Comparison of ENCODE assay signal across 8 cellular contexts in the genomic region with DNA sequence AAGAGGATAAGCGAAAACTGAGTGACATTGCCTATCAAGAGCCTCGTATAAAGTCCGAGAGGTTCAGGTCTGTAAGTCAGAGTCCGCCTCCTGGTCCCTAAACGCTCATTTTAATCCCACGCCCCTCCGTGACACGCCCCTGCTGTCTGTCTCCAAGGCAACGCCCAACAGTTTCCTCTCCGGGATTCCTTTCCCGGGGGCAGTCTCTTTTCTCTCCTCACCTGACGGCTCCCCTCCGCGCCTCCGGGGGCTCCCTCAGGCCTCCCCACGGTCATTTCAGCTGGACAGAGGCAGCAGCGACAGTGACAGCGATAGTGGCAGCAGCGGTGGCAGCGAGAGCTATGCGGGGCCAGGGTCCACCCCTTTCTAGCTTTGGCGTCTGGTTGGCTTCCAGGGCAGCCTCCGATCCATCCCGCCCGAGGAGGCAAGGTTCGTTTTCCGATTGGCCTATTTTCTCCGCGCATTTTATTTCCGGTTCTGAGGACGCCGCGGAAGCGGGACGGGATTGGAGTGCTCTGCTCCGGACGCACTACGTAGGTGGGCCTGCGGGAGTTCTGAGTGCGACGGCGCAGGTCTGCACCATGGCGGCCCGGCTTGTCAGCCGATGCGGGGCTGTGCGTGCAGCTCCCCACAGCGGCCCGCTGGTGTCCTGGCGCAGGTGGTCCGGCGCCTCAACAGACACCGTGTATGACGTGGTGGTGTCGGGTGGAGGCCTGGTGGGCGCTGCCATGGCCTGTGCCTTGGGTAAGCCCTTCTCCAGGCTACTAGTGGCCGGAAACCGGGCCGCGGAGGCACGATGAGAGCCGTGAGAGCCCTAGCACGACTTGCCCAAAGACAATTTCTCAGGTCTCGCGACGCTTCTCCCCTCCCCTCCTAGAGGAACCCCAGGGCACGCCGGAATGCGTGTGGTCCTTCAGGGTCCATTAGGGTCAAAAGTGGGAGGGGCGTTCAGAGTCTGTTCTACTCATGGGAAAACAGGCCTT. TPM values are rescaled to one million over a fixed set of nuclear protein-coding genes. Genes with fewer than 3 reads are reported as not detected.
DNase-seq lines count a peak whose midpoint lies in the region; ATAC-seq, FAIRE-seq and TF ChIP-seq lines count a peak whose summit lies in the region.

A gene (plus strand): TSS at position 551 of the 983 bp plus-strand sequence. CDS start 31 bp downstream, at position 582.
A gene with protein sequence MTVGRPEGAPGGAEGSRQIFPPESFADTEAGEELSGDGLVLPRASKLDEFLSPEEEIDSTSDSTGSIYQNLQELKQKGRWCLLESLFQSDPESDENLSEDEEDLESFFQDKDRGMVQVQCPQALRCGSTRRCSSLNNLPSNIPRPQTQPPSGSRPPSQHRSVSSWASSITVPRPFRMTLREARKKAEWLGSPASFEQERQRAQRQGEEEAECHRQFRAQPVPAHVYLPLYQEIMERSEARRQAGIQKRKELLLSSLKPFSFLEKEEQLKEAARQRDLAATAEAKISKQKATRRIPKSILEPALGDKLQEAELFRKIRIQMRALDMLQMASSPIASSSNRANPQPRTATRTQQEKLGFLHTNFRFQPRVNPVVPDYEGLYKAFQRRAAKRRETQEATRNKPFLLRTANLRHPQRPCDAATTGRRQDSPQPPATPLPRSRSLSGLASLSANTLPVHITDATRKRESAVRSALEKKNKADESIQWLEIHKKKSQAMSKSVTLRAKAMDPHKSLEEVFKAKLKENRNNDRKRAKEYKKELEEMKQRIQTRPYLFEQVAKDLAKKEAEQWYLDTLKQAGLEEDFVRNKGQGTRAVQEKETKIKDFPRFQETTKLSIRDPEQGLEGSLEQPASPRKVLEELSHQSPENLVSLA (minus strand): TSS at position 343 of the 983 bp plus-strand sequence. CDS start 68 bp downstream, at position 275.

- peak within 1 kb of the TSS; percentile 80 for H3K27ac ChIP-seq in H1 (ENCODE audit: low read depth, low read length)
- peak within 1 kb of the TSS; percentile 65 for H3K27ac ChIP-seq in mesenchymal stem cell (ENCODE audit: low read length, poor library complexity, severe bottlenecking)

- peak within 1 kb of the TSS; percentile 66 to 87 (median 74) for H3K4me3 ChIP-seq in H1 (ENCODE audit: extremely low read depth in 1 of 4, insufficient read depth in 2 of 4, low read depth in 3 of 4, low read length in 4 of 4)
- H3K4me3 ChIP-seq in mesenchymal stem cell (ENCODE audit: insufficient read depth in 1 of 2, low read depth in 1 of 2, low read length in 2 of 2) = peak within 1 kb of the TSS; percentile 83 to 96

- H3K14ac ChIP-seq in H1 (ENCODE audit: insufficient read length) (no peak within 1 kb of the TSS), mesenchymal stem cell (ENCODE audit: low read length in 2 of 2) (peak within 1 kb of the TSS in 1 of 2 experiments; percentile 68)

- peak within 1 kb of the TSS; percentile 90; the same call in 1 of the 2 replicates for H2BK5ac ChIP-seq in H1 (ENCODE audit: low read depth, low read length)
- H2BK5ac ChIP-seq in mesenchymal stem cell (ENCODE audit: low read depth, low read length, poor library complexity, severe bottlenecking) = peak within 1 kb of the TSS; percentile 31

- H2BK12ac ChIP-seq in H1 (ENCODE audit: low read depth, low read length) = 0 out of 2 replicates have a peak within 1 kb of the TSS, but pooled peaks have one; percentile 60
- H2BK12ac ChIP-seq in mesenchymal stem cell (ENCODE audit: low read length in 2 of 2) = peak within 1 kb of the TSS in 1 of 2 experiments; percentile 93

- no peaks in the 10 kb centered on the region for H3K79me2 ChIP-seq in H1 (ENCODE audit: control insufficient read depth in 1 of 2, insufficient read depth in 2 of 2, low read length in 2 of 2)

- H2AK5ac ChIP-seq in H1 (ENCODE audit: low read depth, low read length) = no peak within 1 kb of the TSS
- peak within 1 kb of the TSS; percentile 17 for H2AK5ac ChIP-seq in mesenchymal stem cell (ENCODE audit: low read length, severe bottlenecking)

- H4K5ac ChIP-seq in H1 (ENCODE audit: insufficient read length, low read depth, low read length) = peak within 1 kb of the TSS; percentile 45

- H3K56ac ChIP-seq in H1 (replicated peaks; ENCODE audit: insufficient read length, low read depth, low read length) = peak within 1 kb of the TSS; percentile 82

- peak within 1 kb of the TSS; percentile 48 to 64 for H3K4me2 ChIP-seq in H1 (ENCODE audit: insufficient read depth in 1 of 2, low read depth in 2 of 2, low read length in 2 of 2)
- H3K4me2 ChIP-seq in mesenchymal stem cell (ENCODE audit: low read length, poor library complexity, severe bottlenecking) = peak within 1 kb of the TSS; percentile 57

- H3K4me1 ChIP-seq in H1 (replicated peaks in 1 of 4; ENCODE audit: control insufficient read depth in 3 of 4, insufficient read depth in 4 of 4, low read length in 3 of 4) (no peaks in the 10 kb centered on the region), mesenchymal stem cell (ENCODE audit: control insufficient read depth, insufficient read depth, low read depth, low read length) (peaks cover 3% of the 10 kb centered on the region)

- TF ChIP-seq RAD21 in H1 (IDR thresholded peaks at IDR 0.05 in 1 of 2, conservative IDR thresholded peaks at IDR 0.05 in 1 of 2; ENCODE audit: low read depth in 2 of 2, low read length in 2 of 2) = peak; percentile 11 to 24; a peak in 2 of 4 replicates

- TF ChIP-seq EP300 in H1 (IDR thresholded peaks at IDR 0.05; ENCODE audit: borderline replicate concordance in 1 of 2, low read depth in 2 of 2, low read length in 2 of 2) = no peak

- CTCF ChIA-PET in H1 (lab: Charles Lee; ENCODE audit: partially characterized antibody) = no interaction called here

- 1% methylated on average over 70 of the region's 70 CpGs; no CpG with 5 or more reads in 1 of the 2 experiments for WGBS in H1 (ENCODE audit: extremely low coverage in 1 of 2, insufficient coverage in 1 of 2, insufficient read length in 1 of 2, insufficient replicate concordance in 2 of 2, low coverage in 1 of 2, low lambda C conversion rate in 2 of 2, missing lambda C conversion rate in 1 of 2), 2 experiments
- under 1% methylated on average over 63 of the region's 70 CpGs for WGBS in mesenchymal stem cell

- peak; percentile 94 for ATAC-seq in GM19468 (IDR thresholded peaks at IDR 0.05; ENCODE audit: extremely low read depth, unreplicated experiment)

- no peaks in the 10 kb centered on the region for H3K79me1 ChIP-seq in H1 (ENCODE audit: low read depth, low read length)
- H3K79me1 ChIP-seq in mesenchymal stem cell (replicated peaks; ENCODE audit: low read length, poor library complexity, severe bottlenecking) = peaks cover 6% of the 10 kb centered on the region

- TF ChIP-seq POLR2A in H1 (IDR thresholded peaks at IDR 0.05; ENCODE audit: control extremely low read depth in 1 of 2, low read depth in 2 of 2, low read length in 2 of 2) = peak; percentile 52 to 86

- 0 out of 2 replicates have a peak within 1 kb of the TSS, but pooled peaks have one; percentile 61 for H2BK15ac ChIP-seq in H1 (ENCODE audit: low read length)
- peak within 1 kb of the TSS; percentile 0 for H2BK15ac ChIP-seq in mesenchymal stem cell (ENCODE audit: low read depth, poor library complexity, severe bottlenecking)

- peak within 1 kb of the TSS; percentile 93 for H3K18ac ChIP-seq in H1 (ENCODE audit: extremely low read depth, low read length)
- H3K18ac ChIP-seq in mesenchymal stem cell (ENCODE audit: low read depth in 1 of 2, low read length in 2 of 2) = peak within 1 kb of the TSS; percentile 78 to 96

- H4K8ac ChIP-seq in H1 (ENCODE audit: extremely low read depth, insufficient read depth, low read length) (peak within 1 kb of the TSS; percentile 90), mesenchymal stem cell (ENCODE audit: low read length) (peak within 1 kb of the TSS; percentile 66)

- H3K23ac ChIP-seq in H1 (ENCODE audit: insufficient read length) (no peak within 1 kb of the TSS), mesenchymal stem cell (ENCODE audit: low read length in 2 of 2) (no peak within 1 kb of the TSS)

- peak; percentile 2 to 29 (median 24); a peak in 2 of 4 replicates for TF ChIP-seq CTCF in H1 (IDR thresholded peaks at IDR 0.05; ENCODE audit: control extremely low read depth in 1 of 3, insufficient read depth in 1 of 3, low read depth in 1 of 3, low read length in 3 of 3)

- H3K9me3 ChIP-seq in H1 (ENCODE audit: insufficient read depth in 2 of 2, low read depth in 1 of 2, low read length in 1 of 2) = no peaks in the 10 kb centered on the region
- H3K9me3 ChIP-seq in mesenchymal stem cell (ENCODE audit: control insufficient read depth, low read length) = no peaks in the 10 kb centered on the region

- peaks cover 0 to 4% (median 0%) of the 10 kb centered on the region in 4 experiments; a peak in 1 of 8 replicates for H3K36me3 ChIP-seq in H1 (ENCODE audit: control insufficient read depth in 2 of 4, insufficient read depth in 4 of 4, low read length in 3 of 4)
- H3K36me3 ChIP-seq in mesenchymal stem cell (ENCODE audit: control insufficient read depth in 1 of 2, insufficient read depth in 2 of 2, low read depth in 1 of 2, low read length in 2 of 2) = peaks cover 9 to 16% of the 10 kb centered on the region in 2 experiments

- peak within 1 kb of the TSS; percentile 94 for H4K91ac ChIP-seq in H1 (replicated peaks; ENCODE audit: insufficient read length, low read length)
- H4K91ac ChIP-seq in mesenchymal stem cell (ENCODE audit: low read length) = peak within 1 kb of the TSS; percentile 89

- H3K27me3 ChIP-seq in H1 (replicated peaks in 1 of 4; ENCODE audit: control insufficient read depth in 3 of 4, extremely low read depth in 1 of 4, insufficient read depth in 3 of 4, low read length in 3 of 4) = no peaks in the 10 kb centered on the region
- no peaks in the 10 kb centered on the region for H3K27me3 ChIP-seq in mesenchymal stem cell (ENCODE audit: control insufficient read depth in 1 of 2, insufficient read depth in 1 of 2, low read length in 2 of 2)

- no peaks in the 10 kb centered on the region for H4K20me1 ChIP-seq in H1 (replicated peaks in 1 of 2; ENCODE audit: control insufficient read depth in 1 of 2, insufficient read depth in 2 of 2, low read length in 2 of 2)

- no peak within 1 kb of the TSS for H2BK20ac ChIP-seq in H1 (ENCODE audit: low read length)

- peak within 1 kb of the TSS in 3 of 4 experiments; percentile 19 to 83 (median 82); a peak in 6 of 7 replicates for H3K9ac ChIP-seq in H1 (replicated peaks in 1 of 4; ENCODE audit: extremely low read depth in 1 of 4, low read depth in 3 of 4, low read length in 3 of 4)
- H3K9ac ChIP-seq in mesenchymal stem cell (ENCODE audit: low read length) = peak within 1 kb of the TSS; percentile 97

- no peak for FAIRE-seq in H1 (lab: Jason Lieb, UNC)

- DNase-seq in COLO829 (ENCODE audit: low spot score) (peak; percentile 82), HS-5 (ENCODE audit: low read depth) (peak; percentile 88), H1 (ENCODE audit: low read depth in 1 of 2, low spot score in 2 of 2) (peak; percentile 83 to 93), mesenchymal stem cell (peak; percentile 99)
- peak; percentile 91 for DNase-seq in NK-92 treated with Interleukin-12 subunit alpha and Interleukin-12 subunit beta, amount 100 ng/mL, for 24 hours (lab: John Stamatoyannopoulos, UW)
- peak; percentile 68 to 86 (median 81) for DNase-seq in activated CD8-positive, alpha-beta memory T cell treated with anti-CD3 and anti-CD28 coated beads for 48 hours (ENCODE audit: low read depth in 2 of 3, low spot score in 2 of 3)
- peak; percentile 76 for DNase-seq in stimulated activated CD8-positive, alpha-beta memory T cell treated with anti-CD3 and anti-CD28 coated beads, Interleukin-12 subunit alpha, Interleukin-12 subunit beta, amount 100 ng/mL, for 4 hours (ENCODE audit: low read depth)

- H2BK120ac ChIP-seq in H1 (replicated peaks; ENCODE audit: low read depth, low read length) (no peak within 1 kb of the TSS), mesenchymal stem cell (ENCODE audit: low read depth, low read length) (peak within 1 kb of the TSS; percentile 6)

- H3K4ac ChIP-seq in H1 (replicated peaks; ENCODE audit: insufficient read length, low read depth, low read length) (no peak within 1 kb of the TSS), mesenchymal stem cell (ENCODE audit: low read depth in 1 of 2, low read length in 2 of 2) (peak within 1 kb of the TSS; percentile 27 to 91)

- H2AFZ ChIP-seq in H1 (ENCODE audit: low read length) = peak within 1 kb of the TSS; percentile 87; the same call in 1 of the 2 replicates
- H2AFZ ChIP-seq in mesenchymal stem cell (ENCODE audit: low read depth, low read length) = peak within 1 kb of the TSS; percentile 99

- H3K23me2 ChIP-seq in H1 (ENCODE audit: low read depth, low read length) = no peaks in the 10 kb centered on the region; the same call in 1 of the 2 replicates

- POLR2A ChIA-PET in H1 (lab: Charles Lee; ENCODE audit: partially characterized antibody) = interaction anchor here (0.6 to 1.2 kb wide), 6 partner anchors 9 to 415 kb away, joined by 3 to 7 read pairs (median 3); a partner anchor contains a TSS

RNA-seq across cellular contexts. Expression of the first gene that starts in this region (rescaled TPM):
- 8.8 and 9.5 TPM in 2 replicates for total RNA-seq in H1 (2021; fragmentation: NEBNext Ultra II Directional; extraction: Animal tissue kit (Norgen Biotek cat#: 25700))
- 13.1 and 15.5 TPM in 2 replicates for polyA plus RNA-seq in H1 (2011; rRNA removed)
- polyA plus RNA-seq in H1 (2011; cell fraction: cytosol; rRNA removed) = 13.8 TPM
- polyA plus RNA-seq in H1 (2011; cell fraction: nucleus; rRNA removed) = 18.7 TPM
- polyA plus RNA-seq in H1 (2012, experiment 1 of 2) = 7.6 to 12.4 TPM (median 9.6 TPM) in 4 replicates
- polyA plus RNA-seq in H1 (2012, experiment 2 of 2) = 9.4 TPM
- polyA plus RNA-seq in H1 (2013, experiment 1 of 2) = 4.9 TPM
- 4.2 TPM for polyA plus RNA-seq in H1 (2013, experiment 2 of 2)
- polyA minus RNA-seq in H1 (2011; rRNA and poly(A)+ RNA removed) = 8.1 and 11.0 TPM in 2 replicates
- polyA minus RNA-seq in H1 (2011; cell fraction: cytosol; rRNA and poly(A)+ RNA removed) = 3.2 TPM
- 10.1 TPM for polyA minus RNA-seq in H1 (2011; cell fraction: nucleus; rRNA and poly(A)+ RNA removed)
- polyA plus RNA-seq in mesenchymal stem cell (2013, experiment 1 of 2) = 9.0 TPM
- 10.7 TPM for polyA plus RNA-seq in mesenchymal stem cell (2013, experiment 2 of 2)

RNA-seq across cellular contexts. Expression of the second gene that starts in this region (rescaled TPM):
- 0.21 and 0.32 TPM in 2 replicates for total RNA-seq in H1 (2021; fragmentation: NEBNext Ultra II Directional; extraction: Animal tissue kit (Norgen Biotek cat#: 25700))
- polyA plus RNA-seq in H1 (2011; rRNA removed) = 0.09 and 0.14 TPM in 2 replicates
- 0.17 TPM for polyA plus RNA-seq in H1 (2011; cell fraction: cytosol; rRNA removed)
- polyA plus RNA-seq in H1 (2011; cell fraction: nucleus; rRNA removed) = 0.19 TPM
- 0.17 to 0.40 TPM (median 0.25 TPM) in 4 replicates for polyA plus RNA-seq in H1 (2012, experiment 1 of 2)
- polyA plus RNA-seq in H1 (2012, experiment 2 of 2) = 1.5 TPM
- polyA plus RNA-seq in H1 (2013, experiment 1 of 2) = 0.22 TPM
- 0.24 TPM for polyA plus RNA-seq in H1 (2013, experiment 2 of 2)
- 0.28 and 0.34 TPM in 2 replicates for polyA minus RNA-seq in H1 (2011; rRNA and poly(A)+ RNA removed)
- not detected for polyA minus RNA-seq in H1 (2011; cell fraction: cytosol; rRNA and poly(A)+ RNA removed)
- 0.70 TPM for polyA minus RNA-seq in H1 (2011; cell fraction: nucleus; rRNA and poly(A)+ RNA removed)
- polyA plus RNA-seq in mesenchymal stem cell (2013, experiment 1 of 2) = 4.3 TPM
- 4.3 TPM for polyA plus RNA-seq in mesenchymal stem cell (2013, experiment 2 of 2)

Comparison
In these comparisons a context has a peak if more than half of its experiments do, and no peak if none do; other contexts are left out.
1. Peak in every context shown above with its lines: DNase-seq, ATAC-seq, H3K4me3 ChIP-seq and H3K27ac ChIP-seq.